In genomic region chr2:121731366-121731765, GRCh38 we compare ENCODE assay signal across 10 cellular contexts.
"Had no signal": no experiment of that assay in that cellular context is flagged by ENCODE, and none has a peak within 500 bp of the region (broad histone marks: within the 10 kb centered on the region; RNA-seq: fewer than 3 reads in every experiment).

No MANE protein-coding gene starts in this region.

- H3K27me3 Mint-ChIP-seq: naive thymus-derived CD8-positive, alpha-beta T cell had no signal

- H3K27me3 ChIP-seq: hepatocyte, left lung, neutrophil, SJCRH30, transverse colon had no signal

- H3K4me2 ChIP-seq: hepatocyte had no signal

- H3K9me3 ChIP-seq: left lung, mucosa of descending colon, neutrophil, SJCRH30, transverse colon had no signal

- H2AFZ ChIP-seq: hepatocyte had no signal

- H3K4me3 Mint-ChIP-seq: naive thymus-derived CD8-positive, alpha-beta T cell; T-helper 2 cell treated with Interferon-gamma antibody and Interleukin-4, amounts not matched to agents 5 μg/mL and 100 μg/mL, for 36 hours had no signal

- H3K4me3 ChIP-seq: hepatocyte, left lung, mucosa of descending colon, SJCRH30, transverse colon had no signal

- ATAC-seq: left lung; mucosa of descending colon; naive thymus-derived CD8-positive, alpha-beta T cell had no signal

- H3K4me1 ChIP-seq: SJCRH30 had no signal

- DNase-seq: left lung; mucosa of descending colon; naive thymus-derived CD8-positive, alpha-beta T cell; retina; SJCRH30; stimulated activated naive CD4-positive, alpha-beta T cell; transverse colon had no signal

- H3K27ac ChIP-seq: hepatocyte, left lung, neutrophil, SJCRH30, transverse colon had no signal

- H3K9me3 Mint-ChIP-seq: naive thymus-derived CD8-positive, alpha-beta T cell; T-helper 2 cell treated with Interferon-gamma antibody and Interleukin-4, amounts not matched to agents 5 μg/mL and 100 μg/mL, for 36 hours had no signal
